ENCODE assay signal across 1 cellular context in genomic region chr2:241179894-241180293, GRCh38.
TF ChIP-seq lines count a peak whose summit lies in the region.

No MANE protein-coding gene starts in this region.

TF ChIP-seq in WTC11, 78 proteins besides CTCF, POLR2A, EP300 and RAD21:
- no peak for TF ChIP-seq HMGXB4 (CRISPR knock-in tag; IDR thresholded peaks at IDR 0.05)
- no peak for TF ChIP-seq JAZF1 (CRISPR knock-in tag; IDR thresholded peaks at IDR 0.05)
- TF ChIP-seq CBFB (CRISPR knock-in tag; IDR thresholded peaks at IDR 0.05; ENCODE audit: low read depth) = no peak
- TF ChIP-seq TEAD4 (CRISPR knock-in tag; IDR thresholded peaks at IDR 0.05) = no peak
- no peak for TF ChIP-seq SMAD4 (CRISPR knock-in tag; IDR thresholded peaks at IDR 0.05)
- TF ChIP-seq JUN (CRISPR knock-in tag; IDR thresholded peaks at IDR 0.05) = no peak
- no peak for TF ChIP-seq ZNF317 (CRISPR knock-in tag; IDR thresholded peaks at IDR 0.05; ENCODE audit: borderline replicate concordance, low read depth)
- TF ChIP-seq CREB1 (CRISPR knock-in tag; IDR thresholded peaks at IDR 0.05) = no peak
- no peak for TF ChIP-seq MAX (CRISPR knock-in tag; IDR thresholded peaks at IDR 0.05)
- TF ChIP-seq KAT7 (CRISPR knock-in tag; IDR thresholded peaks at IDR 0.05; ENCODE audit: borderline replicate concordance) = no peak
- TF ChIP-seq SP1 (CRISPR knock-in tag; conservative IDR thresholded peaks at IDR 0.05) = no peak
- TF ChIP-seq USF1 (CRISPR knock-in tag; IDR thresholded peaks at IDR 0.05) = no peak
- no peak for TF ChIP-seq RORB (CRISPR knock-in tag; IDR thresholded peaks at IDR 0.05)
- no peak for TF ChIP-seq ATF6 (CRISPR knock-in tag; IDR thresholded peaks at IDR 0.05)
- TF ChIP-seq ZNF396 (CRISPR knock-in tag; IDR thresholded peaks at IDR 0.05; ENCODE audit: borderline replicate concordance) = no peak
- no peak for TF ChIP-seq FOXK1 (CRISPR knock-in tag; IDR thresholded peaks at IDR 0.05)
- no peak for TF ChIP-seq CDX4 (CRISPR knock-in tag; IDR thresholded peaks at IDR 0.05; ENCODE audit: borderline replicate concordance)
- TF ChIP-seq ARID4B (CRISPR knock-in tag; IDR thresholded peaks at IDR 0.05; ENCODE audit: borderline replicate concordance) = no peak
TF ChIP-seq in WTC11: peak in this region for 0.
